1 cellular context compared by ENCODE assay signal in the genomic region with DNA sequence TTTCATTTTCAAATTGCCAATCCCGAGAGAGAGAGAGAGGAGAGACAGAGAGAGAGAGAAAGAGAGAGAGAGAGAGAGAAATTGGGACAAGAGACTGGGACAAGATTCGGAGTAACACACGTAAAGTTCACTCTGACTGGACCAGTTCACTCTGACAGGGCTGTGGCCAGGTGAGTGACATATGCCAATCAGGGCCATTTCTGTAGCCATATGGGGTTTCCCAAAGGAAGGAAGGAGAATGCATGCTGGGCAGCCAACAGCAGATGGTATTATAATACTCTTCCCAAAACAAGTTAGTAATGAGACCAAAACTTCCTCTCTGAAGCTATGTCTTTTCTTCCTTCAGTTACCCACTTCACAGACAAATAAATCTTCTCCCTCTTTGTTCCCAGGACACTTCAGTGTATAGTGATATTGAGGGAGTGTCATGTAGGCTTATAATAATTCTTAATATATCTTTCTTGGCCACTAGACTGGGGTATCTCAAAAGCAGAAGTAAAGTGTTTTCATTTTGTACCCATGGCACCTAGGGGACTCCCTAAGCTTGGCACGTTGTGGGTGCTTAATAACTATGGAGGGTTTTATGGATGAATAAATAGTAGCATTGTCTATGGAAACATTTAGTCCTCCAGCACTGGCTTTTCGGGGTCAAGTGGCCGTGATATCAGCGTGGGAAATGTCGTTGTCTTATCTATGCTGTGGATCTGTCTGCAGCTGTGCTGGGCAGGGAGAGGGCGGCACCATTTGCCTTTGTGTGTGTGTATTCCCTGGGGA.
TF ChIP-seq lines count a peak whose summit lies in the region.

No MANE protein-coding gene starts in this region.

TF ChIP-seq in K562, 482 proteins besides CTCF, POLR2A, EP300 and RAD21:
- no peak for TF ChIP-seq ZBTB7A (IDR thresholded peaks at IDR 0.05; ENCODE audit: borderline replicate concordance, control insufficient read depth, low read depth, low read length)
- TF ChIP-seq C11orf30 (IDR thresholded peaks at IDR 0.05; ENCODE audit: low read depth): no peak
- no peak for TF ChIP-seq NR2F6 (CRISPR knock-in tag; IDR thresholded peaks at IDR 0.05)
- TF ChIP-seq, protein P1, sequence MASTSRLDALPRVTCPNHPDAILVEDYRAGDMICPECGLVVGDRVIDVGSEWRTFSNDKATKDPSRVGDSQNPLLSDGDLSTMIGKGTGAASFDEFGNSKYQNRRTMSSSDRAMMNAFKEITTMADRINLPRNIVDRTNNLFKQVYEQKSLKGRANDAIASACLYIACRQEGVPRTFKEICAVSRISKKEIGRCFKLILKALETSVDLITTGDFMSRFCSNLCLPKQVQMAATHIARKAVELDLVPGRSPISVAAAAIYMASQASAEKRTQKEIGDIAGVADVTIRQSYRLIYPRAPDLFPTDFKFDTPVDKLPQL (IDR thresholded peaks at IDR 0.05; ENCODE audit: extremely low read depth, insufficient read length): no peak
- peak; percentile 32 for TF ChIP-seq MEIS2 (IDR thresholded peaks at IDR 0.05; ENCODE audit: partially characterized antibody)
- peak; percentile 35; the same call in 1 of the 2 replicates for TF ChIP-seq PKNOX1 (IDR thresholded peaks at IDR 0.05)
